In genomic region chr17:68511671-68512246, GRCh38 we compare ENCODE assay signal across 1 cellular context.
TF ChIP-seq lines count a peak whose summit lies in the region.

No MANE protein-coding gene starts in this region.

TF ChIP-seq in GM12878, 131 proteins besides CTCF, POLR2A, EP300 and RAD21 (continues in another document):
- TF ChIP-seq PAX5 (IDR thresholded peaks at IDR 0.05; ENCODE audit: borderline replicate concordance, low read depth, low read length) (no peak), DPF2 (IDR thresholded peaks at IDR 0.05) (peak; percentile 59), ZNF217 (IDR thresholded peaks at IDR 0.05) (peak; percentile 34; the same call in 1 of the 2 replicates), MTA2 (IDR thresholded peaks at IDR 0.05; ENCODE audit: low read depth) (peak; percentile 69), ZNF592 (IDR thresholded peaks at IDR 0.05) (no peak), ZBED1 (IDR thresholded peaks at IDR 0.05; ENCODE audit: borderline replicate concordance) (no peak), STAT1 (conservative IDR thresholded peaks at IDR 0.05) (no peak), SMAD1 (IDR thresholded peaks at IDR 0.05; ENCODE audit: low read depth, partially characterized antibody) (peak; percentile 30), EZH2 (IDR thresholded peaks at IDR 0.05; ENCODE audit: borderline replicate concordance, control insufficient read depth, low read depth, low read length) (no peak), YY1 (IDR thresholded peaks at IDR 0.05; ENCODE audit: low read depth, low read length) (no peak), BHLHE40 (IDR thresholded peaks at IDR 0.05; ENCODE audit: borderline replicate concordance in 1 of 2, low read depth in 2 of 2, low read length in 1 of 2) (peak; percentile 5 to 59; a peak in 1 of 4 replicates), EGR1 (IDR thresholded peaks at IDR 0.05; ENCODE audit: borderline replicate concordance in 1 of 2, low read depth in 2 of 2, low read length in 2 of 2) (peak in 1 of 2 experiments; percentile 45; a peak in 1 of 3 replicates), ATF3 (IDR thresholded peaks at IDR 0.05; ENCODE audit: borderline replicate concordance, extremely low read depth, low read depth, low read length) (no peak), RELB (IDR thresholded peaks at IDR 0.05; ENCODE audit: low read depth) (peak; percentile 89), SREBF1 (IDR thresholded peaks at IDR 0.05; ENCODE audit: low read length) (no peak), MEF2A (IDR thresholded peaks at IDR 0.05; ENCODE audit: insufficient read depth, low read depth, low read length) (no peak), CHD4 (IDR thresholded peaks at IDR 0.05) (no peak), ZSCAN29 (IDR thresholded peaks at IDR 0.05) (no peak), IKZF1 (conservative IDR thresholded peaks at IDR 0.05) (peak; percentile 80), BMI1 (IDR thresholded peaks at IDR 0.05; ENCODE audit: borderline replicate concordance) (no peak), SP1 (IDR thresholded peaks at IDR 0.05; ENCODE audit: low read depth, low read length) (no peak), LARP7 (IDR thresholded peaks at IDR 0.05) (peak; percentile 80), NFYA (IDR thresholded peaks at IDR 0.05; ENCODE audit: borderline replicate concordance, low read depth, low read length) (no peak), ATF7 (IDR thresholded peaks at IDR 0.05; ENCODE audit: low read depth) (peak; percentile 83), CREM (IDR thresholded peaks at IDR 0.05; ENCODE audit: low read depth) (no peak), SREBF2 (IDR thresholded peaks at IDR 0.05; ENCODE audit: low read length) (no peak), PRDM15 (CRISPR knock-in tag; IDR thresholded peaks at IDR 0.05) (no peak; the same call in 1 of the 2 replicates), E2F8 (IDR thresholded peaks at IDR 0.05; ENCODE audit: low read depth, partially characterized antibody) (no peak), SRF (IDR thresholded peaks at IDR 0.05; ENCODE audit: low read depth in 2 of 2, low read length in 2 of 2) (no peak), IRF4 (IDR thresholded peaks at IDR 0.05; ENCODE audit: low read depth, low read length) (no peak), RUNX3 (IDR thresholded peaks at IDR 0.05; ENCODE audit: low read length) (no peak)
- TF ChIP-seq, protein P1, sequence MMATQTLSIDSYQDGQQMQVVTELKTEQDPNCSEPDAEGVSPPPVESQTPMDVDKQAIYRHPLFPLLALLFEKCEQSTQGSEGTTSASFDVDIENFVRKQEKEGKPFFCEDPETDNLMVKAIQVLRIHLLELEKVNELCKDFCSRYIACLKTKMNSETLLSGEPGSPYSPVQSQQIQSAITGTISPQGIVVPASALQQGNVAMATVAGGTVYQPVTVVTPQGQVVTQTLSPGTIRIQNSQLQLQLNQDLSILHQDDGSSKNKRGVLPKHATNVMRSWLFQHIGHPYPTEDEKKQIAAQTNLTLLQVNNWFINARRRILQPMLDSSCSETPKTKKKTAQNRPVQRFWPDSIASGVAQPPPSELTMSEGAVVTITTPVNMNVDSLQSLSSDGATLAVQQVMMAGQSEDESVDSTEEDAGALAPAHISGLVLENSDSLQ (IDR thresholded peaks at IDR 0.05) = peak; percentile 67
- TF ChIP-seq, protein P2, sequence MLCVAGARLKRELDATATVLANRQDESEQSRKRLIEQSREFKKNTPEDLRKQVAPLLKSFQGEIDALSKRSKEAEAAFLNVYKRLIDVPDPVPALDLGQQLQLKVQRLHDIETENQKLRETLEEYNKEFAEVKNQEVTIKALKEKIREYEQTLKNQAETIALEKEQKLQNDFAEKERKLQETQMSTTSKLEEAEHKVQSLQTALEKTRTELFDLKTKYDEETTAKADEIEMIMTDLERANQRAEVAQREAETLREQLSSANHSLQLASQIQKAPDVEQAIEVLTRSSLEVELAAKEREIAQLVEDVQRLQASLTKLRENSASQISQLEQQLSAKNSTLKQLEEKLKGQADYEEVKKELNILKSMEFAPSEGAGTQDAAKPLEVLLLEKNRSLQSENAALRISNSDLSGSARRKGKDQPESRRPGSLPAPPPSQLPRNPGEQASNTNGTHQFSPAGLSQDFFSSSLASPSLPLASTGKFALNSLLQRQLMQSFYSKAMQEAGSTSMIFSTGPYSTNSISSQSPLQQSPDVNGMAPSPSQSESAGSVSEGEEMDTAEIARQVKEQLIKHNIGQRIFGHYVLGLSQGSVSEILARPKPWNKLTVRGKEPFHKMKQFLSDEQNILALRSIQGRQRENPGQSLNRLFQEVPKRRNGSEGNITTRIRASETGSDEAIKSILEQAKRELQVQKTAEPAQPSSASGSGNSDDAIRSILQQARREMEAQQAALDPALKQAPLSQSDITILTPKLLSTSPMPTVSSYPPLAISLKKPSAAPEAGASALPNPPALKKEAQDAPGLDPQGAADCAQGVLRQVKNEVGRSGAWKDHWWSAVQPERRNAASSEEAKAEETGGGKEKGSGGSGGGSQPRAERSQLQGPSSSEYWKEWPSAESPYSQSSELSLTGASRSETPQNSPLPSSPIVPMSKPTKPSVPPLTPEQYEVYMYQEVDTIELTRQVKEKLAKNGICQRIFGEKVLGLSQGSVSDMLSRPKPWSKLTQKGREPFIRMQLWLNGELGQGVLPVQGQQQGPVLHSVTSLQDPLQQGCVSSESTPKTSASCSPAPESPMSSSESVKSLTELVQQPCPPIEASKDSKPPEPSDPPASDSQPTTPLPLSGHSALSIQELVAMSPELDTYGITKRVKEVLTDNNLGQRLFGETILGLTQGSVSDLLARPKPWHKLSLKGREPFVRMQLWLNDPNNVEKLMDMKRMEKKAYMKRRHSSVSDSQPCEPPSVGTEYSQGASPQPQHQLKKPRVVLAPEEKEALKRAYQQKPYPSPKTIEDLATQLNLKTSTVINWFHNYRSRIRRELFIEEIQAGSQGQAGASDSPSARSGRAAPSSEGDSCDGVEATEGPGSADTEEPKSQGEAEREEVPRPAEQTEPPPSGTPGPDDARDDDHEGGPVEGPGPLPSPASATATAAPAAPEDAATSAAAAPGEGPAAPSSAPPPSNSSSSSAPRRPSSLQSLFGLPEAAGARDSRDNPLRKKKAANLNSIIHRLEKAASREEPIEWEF (IDR thresholded peaks at IDR 0.05; ENCODE audit: insufficient replicate concordance, low read depth, low read length) = no peak
- TF ChIP-seq, protein P3, sequence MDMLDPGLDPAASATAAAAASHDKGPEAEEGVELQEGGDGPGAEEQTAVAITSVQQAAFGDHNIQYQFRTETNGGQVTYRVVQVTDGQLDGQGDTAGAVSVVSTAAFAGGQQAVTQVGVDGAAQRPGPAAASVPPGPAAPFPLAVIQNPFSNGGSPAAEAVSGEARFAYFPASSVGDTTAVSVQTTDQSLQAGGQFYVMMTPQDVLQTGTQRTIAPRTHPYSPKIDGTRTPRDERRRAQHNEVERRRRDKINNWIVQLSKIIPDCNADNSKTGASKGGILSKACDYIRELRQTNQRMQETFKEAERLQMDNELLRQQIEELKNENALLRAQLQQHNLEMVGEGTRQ (IDR thresholded peaks at IDR 0.05; ENCODE audit: borderline replicate concordance, low read depth, low read length) = peak; percentile 43
- TF ChIP-seq, protein P4, sequence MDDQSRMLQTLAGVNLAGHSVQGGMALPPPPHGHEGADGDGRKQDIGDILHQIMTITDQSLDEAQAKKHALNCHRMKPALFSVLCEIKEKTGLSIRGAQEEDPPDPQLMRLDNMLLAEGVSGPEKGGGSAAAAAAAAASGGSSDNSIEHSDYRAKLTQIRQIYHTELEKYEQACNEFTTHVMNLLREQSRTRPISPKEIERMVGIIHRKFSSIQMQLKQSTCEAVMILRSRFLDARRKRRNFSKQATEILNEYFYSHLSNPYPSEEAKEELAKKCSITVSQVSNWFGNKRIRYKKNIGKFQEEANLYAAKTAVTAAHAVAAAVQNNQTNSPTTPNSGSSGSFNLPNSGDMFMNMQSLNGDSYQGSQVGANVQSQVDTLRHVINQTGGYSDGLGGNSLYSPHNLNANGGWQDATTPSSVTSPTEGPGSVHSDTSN (IDR thresholded peaks at IDR 0.05; ENCODE audit: insufficient replicate concordance, low read depth, low read length) = no peak
